1 cellular context compared by ENCODE assay signal in the genomic region with DNA sequence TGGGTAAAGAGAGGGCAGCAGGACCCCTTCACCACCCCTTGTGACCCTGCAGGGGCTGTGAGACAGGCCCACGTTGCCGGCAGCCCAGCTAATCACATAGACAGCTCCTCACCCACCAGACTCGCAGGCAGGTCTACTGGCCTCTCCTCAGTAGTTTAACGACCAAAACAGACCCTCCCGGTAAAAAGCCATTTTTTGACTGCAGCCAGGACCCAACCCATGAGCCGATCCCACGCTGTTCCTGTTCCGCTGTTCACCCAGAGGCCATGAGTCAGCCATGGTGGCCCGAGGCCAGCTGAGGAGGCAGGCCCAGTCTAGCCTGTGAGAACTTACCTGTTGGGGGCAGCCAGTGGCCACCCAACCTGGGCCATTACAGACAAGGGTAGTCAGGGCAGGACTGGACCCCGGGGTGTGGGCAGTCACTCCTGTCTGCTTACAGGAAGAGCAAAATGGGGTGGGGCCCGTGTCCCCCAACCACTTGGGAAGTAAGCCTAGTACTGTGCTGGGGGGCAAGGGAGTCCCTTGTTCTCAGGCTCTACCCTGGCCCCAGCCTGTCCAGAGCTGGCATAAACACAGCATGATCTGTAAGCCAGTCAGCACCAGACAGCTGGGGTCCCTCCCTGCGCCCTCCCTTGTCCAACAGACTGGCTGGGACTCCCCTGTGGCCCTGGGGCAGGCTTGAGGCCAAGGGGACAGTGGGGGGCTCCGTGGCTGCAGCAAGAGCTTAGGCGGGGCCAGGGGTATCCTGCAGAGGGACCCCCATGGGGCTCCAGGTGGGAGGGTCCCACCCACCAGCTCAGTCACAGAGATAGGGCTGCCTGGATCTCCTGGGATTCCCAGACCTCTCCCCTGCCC.
TF ChIP-seq lines count a peak whose summit lies in the region.

No MANE protein-coding gene starts in this region.

TF ChIP-seq in K562, 482 proteins besides CTCF, POLR2A, EP300 and RAD21 (continued from another document and continues in another):
- TF ChIP-seq, protein P1, sequence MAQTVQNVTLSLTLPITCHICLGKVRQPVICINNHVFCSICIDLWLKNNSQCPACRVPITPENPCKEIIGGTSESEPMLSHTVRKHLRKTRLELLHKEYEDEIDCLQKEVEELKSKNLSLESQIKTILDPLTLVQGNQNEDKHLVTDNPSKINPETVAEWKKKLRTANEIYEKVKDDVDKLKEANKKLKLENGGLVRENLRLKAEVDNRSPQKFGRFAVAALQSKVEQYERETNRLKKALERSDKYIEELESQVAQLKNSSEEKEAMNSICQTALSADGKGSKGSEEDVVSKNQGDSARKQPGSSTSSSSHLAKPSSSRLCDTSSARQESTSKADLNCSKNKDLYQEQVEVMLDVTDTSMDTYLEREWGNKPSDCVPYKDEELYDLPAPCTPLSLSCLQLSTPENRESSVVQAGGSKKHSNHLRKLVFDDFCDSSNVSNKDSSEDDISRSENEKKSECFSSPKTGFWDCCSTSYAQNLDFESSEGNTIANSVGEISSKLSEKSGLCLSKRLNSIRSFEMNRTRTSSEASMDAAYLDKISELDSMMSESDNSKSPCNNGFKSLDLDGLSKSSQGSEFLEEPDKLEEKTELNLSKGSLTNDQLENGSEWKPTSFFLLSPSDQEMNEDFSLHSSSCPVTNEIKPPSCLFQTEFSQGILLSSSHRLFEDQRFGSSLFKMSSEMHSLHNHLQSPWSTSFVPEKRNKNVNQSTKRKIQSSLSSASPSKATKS (CRISPR knock-in tag; IDR thresholded peaks at IDR 0.05) = no peak
- no peak for TF ChIP-seq HMGN3 (IDR thresholded peaks at IDR 0.05; ENCODE audit: borderline replicate concordance, extremely low read depth, insufficient read length, low read depth, low read length)
- no peak for TF ChIP-seq SMARCC2 (IDR thresholded peaks at IDR 0.05; ENCODE audit: low read depth)
- TF ChIP-seq KLF6 (CRISPR knock-in tag; IDR thresholded peaks at IDR 0.05; ENCODE audit: borderline replicate concordance) = no peak
- no peak for TF ChIP-seq ZNF766 (CRISPR knock-in tag; conservative IDR thresholded peaks at IDR 0.05)
- TF ChIP-seq, protein P2, sequence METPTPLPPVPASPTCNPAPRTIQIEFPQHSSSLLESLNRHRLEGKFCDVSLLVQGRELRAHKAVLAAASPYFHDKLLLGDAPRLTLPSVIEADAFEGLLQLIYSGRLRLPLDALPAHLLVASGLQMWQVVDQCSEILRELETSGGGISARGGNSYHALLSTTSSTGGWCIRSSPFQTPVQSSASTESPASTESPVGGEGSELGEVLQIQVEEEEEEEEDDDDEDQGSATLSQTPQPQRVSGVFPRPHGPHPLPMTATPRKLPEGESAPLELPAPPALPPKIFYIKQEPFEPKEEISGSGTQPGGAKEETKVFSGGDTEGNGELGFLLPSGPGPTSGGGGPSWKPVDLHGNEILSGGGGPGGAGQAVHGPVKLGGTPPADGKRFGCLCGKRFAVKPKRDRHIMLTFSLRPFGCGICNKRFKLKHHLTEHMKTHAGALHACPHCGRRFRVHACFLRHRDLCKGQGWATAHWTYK (CRISPR knock-in tag; IDR thresholded peaks at IDR 0.05) = no peak
- peak in 2 of 3 experiments; percentile 28 to 76 for TF ChIP-seq YY1 (IDR thresholded peaks at IDR 0.05; ENCODE audit: borderline replicate concordance in 1 of 3, control insufficient read depth in 1 of 3, extremely low read depth in 1 of 3, insufficient read depth in 3 of 3, insufficient read length in 1 of 3, insufficient replicate concordance in 2 of 3, low read depth in 1 of 3, low read length in 2 of 3)
- no peak for TF ChIP-seq BRF1 (IDR thresholded peaks at IDR 0.05; ENCODE audit: borderline replicate concordance, extremely low read depth, insufficient read length)
- TF ChIP-seq CAMTA2 (CRISPR knock-in tag; conservative IDR thresholded peaks at IDR 0.05) = no peak
- TF ChIP-seq ZNF121 (CRISPR knock-in tag; conservative IDR thresholded peaks at IDR 0.05) = no peak
- TF ChIP-seq HMG20A (CRISPR knock-in tag; conservative IDR thresholded peaks at IDR 0.05) = no peak
- TF ChIP-seq, protein P3, sequence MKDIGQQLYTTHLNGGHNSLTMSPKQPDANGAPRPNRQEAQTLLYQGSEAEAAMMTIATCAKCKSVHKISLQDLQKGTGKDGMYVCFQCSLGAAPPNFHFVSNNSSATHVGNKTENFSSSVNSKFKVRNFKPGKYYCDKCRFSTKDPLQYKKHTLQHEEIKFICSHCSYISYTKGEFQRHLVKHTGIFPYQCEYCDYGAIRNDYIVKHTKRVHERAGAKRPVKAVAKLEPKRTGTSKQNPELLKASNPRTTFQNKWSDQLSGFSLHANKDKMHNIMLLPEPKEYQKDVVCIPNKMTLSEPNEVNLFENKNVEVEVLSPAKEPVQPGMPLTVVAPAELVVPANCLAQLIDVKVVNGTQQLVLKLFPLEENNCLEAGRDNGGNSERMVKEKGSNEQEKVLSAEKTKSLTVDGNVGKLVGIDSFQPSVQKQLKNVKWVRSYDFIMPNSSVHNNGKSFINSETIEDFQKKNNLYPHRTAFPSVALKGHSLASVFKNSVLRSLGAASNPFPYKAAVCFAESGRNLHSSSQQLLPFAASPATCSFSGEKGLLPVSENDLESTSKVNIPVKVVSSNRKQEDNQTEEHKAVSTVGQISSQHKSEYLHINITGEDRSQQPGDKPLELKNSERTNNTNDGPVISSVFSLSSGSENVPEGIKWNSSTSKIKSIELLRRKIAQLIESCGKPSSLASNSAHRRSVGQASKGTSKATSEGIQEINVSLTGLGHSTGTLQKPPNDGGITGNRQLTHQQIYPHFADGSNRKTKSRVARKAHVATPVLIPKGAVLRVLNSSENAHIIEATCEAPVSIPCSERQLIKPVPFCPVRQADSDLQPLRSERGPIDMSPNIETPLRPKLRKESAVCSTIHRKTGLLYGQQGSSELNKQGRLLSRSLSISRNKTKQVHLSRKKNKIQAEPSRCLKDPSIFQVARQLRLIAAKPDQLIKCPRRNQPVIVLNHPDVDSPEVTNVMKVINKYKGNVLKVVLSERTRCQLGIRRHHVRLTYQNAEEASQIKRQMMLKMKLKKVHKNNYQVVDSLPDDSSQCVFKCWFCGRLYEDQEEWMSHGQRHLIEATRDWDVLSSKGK (CRISPR knock-in tag; IDR thresholded peaks at IDR 0.05) = no peak
- no peak for TF ChIP-seq GTF2A2 (tag; IDR thresholded peaks at IDR 0.05)
- no peak for TF ChIP-seq PRPF4 (IDR thresholded peaks at IDR 0.05; ENCODE audit: insufficient read depth, low read depth, low read length, poor library complexity, severe bottlenecking)
- no peak for TF ChIP-seq ZBTB1 (CRISPR knock-in tag; IDR thresholded peaks at IDR 0.05; ENCODE audit: borderline replicate concordance, low read depth)
- TF ChIP-seq ZNF76 (CRISPR knock-in tag; IDR thresholded peaks at IDR 0.05; ENCODE audit: borderline replicate concordance) = no peak
- no peak for TF ChIP-seq FUS (optimal IDR thresholded peaks at IDR 0.05; ENCODE audit: low read depth, low read length)
- TF ChIP-seq EHMT2 (IDR thresholded peaks at IDR 0.05) = peak; percentile 82; the same call in 1 of the 2 replicates
- no peak for TF ChIP-seq MCM5 (IDR thresholded peaks at IDR 0.05; ENCODE audit: low read depth)
- no peak for TF ChIP-seq NFYB (IDR thresholded peaks at IDR 0.05; ENCODE audit: extremely low read depth, insufficient read length)
- TF ChIP-seq IFI16 (CRISPR knock-in tag; IDR thresholded peaks at IDR 0.05) = no peak
- no peak for TF ChIP-seq NR1H2 (CRISPR knock-in tag; IDR thresholded peaks at IDR 0.05)
- TF ChIP-seq FOXA1 (IDR thresholded peaks at IDR 0.05; ENCODE audit: borderline replicate concordance) = no peak
- TF ChIP-seq, protein P4, sequence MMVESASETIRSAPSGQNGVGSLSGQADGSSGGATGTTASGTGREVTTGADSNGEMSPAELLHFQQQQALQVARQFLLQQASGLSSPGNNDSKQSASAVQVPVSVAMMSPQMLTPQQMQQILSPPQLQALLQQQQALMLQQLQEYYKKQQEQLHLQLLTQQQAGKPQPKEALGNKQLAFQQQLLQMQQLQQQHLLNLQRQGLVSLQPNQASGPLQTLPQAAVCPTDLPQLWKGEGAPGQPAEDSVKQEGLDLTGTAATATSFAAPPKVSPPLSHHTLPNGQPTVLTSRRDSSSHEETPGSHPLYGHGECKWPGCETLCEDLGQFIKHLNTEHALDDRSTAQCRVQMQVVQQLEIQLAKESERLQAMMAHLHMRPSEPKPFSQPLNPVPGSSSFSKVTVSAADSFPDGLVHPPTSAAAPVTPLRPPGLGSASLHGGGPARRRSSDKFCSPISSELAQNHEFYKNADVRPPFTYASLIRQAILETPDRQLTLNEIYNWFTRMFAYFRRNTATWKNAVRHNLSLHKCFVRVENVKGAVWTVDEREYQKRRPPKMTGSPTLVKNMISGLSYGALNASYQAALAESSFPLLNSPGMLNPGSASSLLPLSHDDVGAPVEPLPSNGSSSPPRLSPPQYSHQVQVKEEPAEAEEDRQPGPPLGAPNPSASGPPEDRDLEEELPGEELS (CRISPR knock-in tag; IDR thresholded peaks at IDR 0.05; ENCODE audit: borderline replicate concordance) = no peak
- no peak for TF ChIP-seq DACH1 (IDR thresholded peaks at IDR 0.05; ENCODE audit: partially characterized antibody)
- no peak for TF ChIP-seq ZNF174 (CRISPR knock-in tag; IDR thresholded peaks at IDR 0.05)
- TF ChIP-seq FOXJ3 (CRISPR knock-in tag; IDR thresholded peaks at IDR 0.05) = no peak
- TF ChIP-seq ZNF592 (IDR thresholded peaks at IDR 0.05) = peak; percentile 79
- no peak for TF ChIP-seq ELF4 (CRISPR knock-in tag; IDR thresholded peaks at IDR 0.05)
- no peak for TF ChIP-seq PHTF2 (CRISPR knock-in tag; IDR thresholded peaks at IDR 0.05)
- TF ChIP-seq CREB5 (CRISPR knock-in tag; IDR thresholded peaks at IDR 0.05) = no peak
- no peak for TF ChIP-seq MEF2A (IDR thresholded peaks at IDR 0.05; ENCODE audit: control insufficient read depth, low read depth, low read length)
- TF ChIP-seq, protein P5, sequence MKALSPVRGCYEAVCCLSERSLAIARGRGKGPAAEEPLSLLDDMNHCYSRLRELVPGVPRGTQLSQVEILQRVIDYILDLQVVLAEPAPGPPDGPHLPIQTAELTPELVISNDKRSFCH (CRISPR knock-in tag; IDR thresholded peaks at IDR 0.05) = no peak
- TF ChIP-seq, protein P5 (tag; IDR thresholded peaks at IDR 0.05) = 0 out of 2 replicates have a peak, but pooled peaks have one; percentile 27
- TF ChIP-seq ZMIZ1 (IDR thresholded peaks at IDR 0.05; ENCODE audit: low read depth in 2 of 2, low read length in 2 of 2) = no peak
